Comparison of ENCODE assay signal across 22 cellular contexts in genomic region chr7:153887756-153888591, GRCh38.
DNase-seq lines count a peak whose midpoint lies in the region; ATAC-seq and TF ChIP-seq lines count a peak whose summit lies in the region.
"Had no signal": no experiment of that assay in that cellular context is flagged by ENCODE, and none has a peak within 500 bp of the region (broad histone marks: within the 10 kb centered on the region; RNA-seq: fewer than 3 reads in every experiment).

No MANE protein-coding gene starts in this region.

- TF ChIP-seq POLR2A in ovary (IDR thresholded peaks at IDR 0.05): no peak

- H4K20me1 ChIP-seq in hepatocyte (ENCODE audit: insufficient read depth, poor library complexity, severe bottlenecking): no peaks in the 10 kb centered on the region

- H3K27me3 ChIP-seq in hepatocyte (peaks cover 54% of the 10 kb centered on the region), ovary (no peaks in the 10 kb centered on the region)

- 6% methylated on average over 69 of the region's 83 CpGs for WGBS in hepatocyte (ENCODE audit: low lambda C conversion rate, missing lambda C conversion rate)
- 1 to 2% (median 2%) methylated on average over 61 to 83 of the region's 83 CpGs for WGBS in ovary, 3 donors

- no peak for ATAC-seq in HG02623 (IDR thresholded peaks at IDR 0.05; ENCODE audit: unreplicated experiment)
- ATAC-seq in effector memory CD8-positive, alpha-beta T cell (replicated peaks): no peak
- ATAC-seq: heart left ventricle, HepG2 had no signal

- peaks cover 6 to 24% of the 10 kb centered on the region in 2 donors for H3K27me3 Mint-ChIP-seq in effector memory CD8-positive, alpha-beta T cell

- no peak overlapping the region for H3K4me3 Mint-ChIP-seq in effector memory CD8-positive, alpha-beta T cell
- H3K4me3 Mint-ChIP-seq: activated naive CD8-positive, alpha-beta T cell treated with anti-CD3 and anti-CD28 coated beads for 36 hours; natural killer cell treated with Interleukin-12 subunit alpha and Interleukin-12 subunit beta and Interleukin-15 and Interleukin-18, amount 100 ng/mL, for 72 hours had no signal

- H3K36me3 Mint-ChIP-seq in effector memory CD8-positive, alpha-beta T cell (ENCODE audit: insufficient read depth): peaks cover 3% of the 10 kb centered on the region
- H3K36me3 Mint-ChIP-seq: activated naive CD8-positive, alpha-beta T cell treated with anti-CD3 and anti-CD28 coated beads for 36 hours had no signal

- TF ChIP-seq CTCF in hepatocyte (IDR thresholded peaks at IDR 0.05; ENCODE audit: poor library complexity) (no peak), ovary (IDR thresholded peaks at IDR 0.05) (no peak)

- no peaks in the 10 kb centered on the region for H3K79me2 ChIP-seq in hepatocyte

- H3K9me3 ChIP-seq in ES-I3 (ENCODE audit: control insufficient read depth, insufficient read depth, low read length) (no peaks in the 10 kb centered on the region), hepatocyte (ENCODE audit: low read depth) (no peaks in the 10 kb centered on the region), ovary (peaks cover 0 to 16% of the 10 kb centered on the region in 2 donors)
- H3K9me3 ChIP-seq: heart left ventricle, left lung had no signal

- H3K9me3 Mint-ChIP-seq in effector memory CD8-positive, alpha-beta T cell: peaks cover 3 to 7% of the 10 kb centered on the region in 2 donors

- H3K27ac Mint-ChIP-seq in effector memory CD8-positive, alpha-beta T cell: no peak overlapping the region
- H3K27ac Mint-ChIP-seq: activated naive CD8-positive, alpha-beta T cell treated with anti-CD3 and anti-CD28 coated beads for 36 hours; natural killer cell treated with Interleukin-12 subunit alpha and Interleukin-12 subunit beta and Interleukin-15 and Interleukin-18, amount 100 ng/mL, for 72 hours had no signal

- H3K9me2 ChIP-seq in hepatocyte (replicated peaks; ENCODE audit: insufficient read depth): no peaks in the 10 kb centered on the region

- intact Hi-C loops in ovary (cut with DNase I): no loop called here

- no peaks in the 10 kb centered on the region for H3K4me1 ChIP-seq in ES-I3 (ENCODE audit: insufficient read depth, low read length)
- no peaks in the 10 kb centered on the region for H3K4me1 ChIP-seq in hepatocyte (ENCODE audit: insufficient read depth)
- H3K4me1 ChIP-seq in ovary (ENCODE audit: insufficient read depth): no peaks in the 10 kb centered on the region
- H3K4me1 ChIP-seq: left lung had no signal

- H2AFZ ChIP-seq in hepatocyte: no peak overlapping the region

- H3K27ac ChIP-seq in hepatocyte: no peak overlapping the region
- no peak overlapping the region for H3K27ac ChIP-seq in ovary
- H3K27ac ChIP-seq: heart left ventricle, left lung had no signal

- peak overlapping the region; percentile 62 for H3K4me2 ChIP-seq in hepatocyte

- peak; percentile 2 for DNase-seq in NCI-H345 treated with DMSO at 0.1 percent for 48 hours (lab: John Stamatoyannopoulos, UW; ENCODE audit: unreplicated experiment)
- DNase-seq in hepatocyte (ENCODE audit: low spot score): no peak
- DNase-seq in ovary: no peak
- no peak for DNase-seq in inferior parietal cortex (ENCODE audit: extremely low spot score)
- no peak for DNase-seq in effector memory CD8-positive, alpha-beta T cell
- DNase-seq in germinal center (ENCODE audit: low spot score): no peak
- DNase-seq: activated CD4-positive, alpha-beta T cell treated with anti-CD3 and anti-CD28 coated beads for 4 hours; activated naive CD8-positive, alpha-beta T cell treated with anti-CD3 and anti-CD28 coated beads for 36 hours; activated T-cell treated with anti-CD3 and anti-CD28 coated beads, Interleukin-2, amount 50 U/mL, for 1 hour; Calu3; central memory CD4-positive, alpha-beta T cell; erythroblast; heart left ventricle; NCI-H2107; NK-92 treated with Interleukin-12 subunit alpha and Interleukin-12 subunit beta, amount 100 ng/mL, for 24 hours; SHP77 treated with DMSO at 0.1 percent for 48 hours; stimulated activated CD4-positive, alpha-beta T cell treated with anti-CD3 and anti-CD28 coated beads, Interleukin-4, amount 100 ng/mL, for 24 hours had no signal

- H3K4me3 ChIP-seq in hepatocyte (no peak overlapping the region), ovary (peak overlapping the region; percentile 35)

- peaks cover 0 to 2% of the 10 kb centered on the region in 2 donors for H3K4me1 Mint-ChIP-seq in effector memory CD8-positive, alpha-beta T cell (ENCODE audit: low read depth in 2 of 2)
- H3K4me1 Mint-ChIP-seq: activated naive CD8-positive, alpha-beta T cell treated with anti-CD3 and anti-CD28 coated beads for 36 hours had no signal

- H3K36me3 ChIP-seq in ES-I3 (ENCODE audit: insufficient read depth, low read length): no peaks in the 10 kb centered on the region
- H3K36me3 ChIP-seq in hepatocyte (replicated peaks; ENCODE audit: insufficient read depth, low read depth): no peaks in the 10 kb centered on the region
- no peaks in the 10 kb centered on the region for H3K36me3 ChIP-seq in ovary
- H3K36me3 ChIP-seq: heart left ventricle, left lung had no signal

- no peak for TF ChIP-seq EP300 in ovary (IDR thresholded peaks at IDR 0.05)

- peak overlapping the region; percentile 62 for H3K9ac ChIP-seq in ES-I3 (ENCODE audit: low read depth, low read length)
